Comparison of ENCODE assay signal across 8 cellular contexts in genomic region chr20:3777726-3778629, GRCh38. TPM values are rescaled to one million over a fixed set of nuclear protein-coding genes. Genes with fewer than 3 reads are reported as not detected.
A peak's percentile ranks its signal among the peaks of the same experiment; 100 is the strongest.
DNase-seq lines count a peak whose midpoint lies in the region; ATAC-seq and TF ChIP-seq lines count a peak whose summit lies in the region.

No MANE protein-coding gene starts in this region.

- TF ChIP-seq CTCF in omental fat pad (IDR thresholded peaks at IDR 0.05): peak in 1 of 3 donors; percentile 5

- H3K27me3 Mint-ChIP-seq in activated T-helper 17 cell treated with anti-CD3 and anti-CD28 coated beads, Interleukin-2, amount 50 U/mL, for 72 hours: no peaks in the 10 kb centered on the region

- ATAC-seq in activated T-helper 17 cell treated with anti-CD3 and anti-CD28 coated beads, Interleukin-2, amount 50 U/mL, for 72 hours (replicated peaks): peak; percentile 88
- ATAC-seq in omental fat pad (ENCODE audit: low FRiP score): peak; percentile 69
- ATAC-seq in GM19455 (IDR thresholded peaks at IDR 0.05; ENCODE audit: unreplicated experiment): no peak

- no peaks in the 10 kb centered on the region for H3K36me3 Mint-ChIP-seq in activated T-helper 17 cell treated with anti-CD3 and anti-CD28 coated beads, Interleukin-2, amount 50 U/mL, for 72 hours (ENCODE audit: low read depth)

- H3K27ac Mint-ChIP-seq in activated T-helper 17 cell treated with anti-CD3 and anti-CD28 coated beads, Interleukin-2, amount 50 U/mL, for 72 hours: peak overlapping the region; percentile 49

- peaks cover 16% of the 10 kb centered on the region for H3K4me1 Mint-ChIP-seq in activated T-helper 17 cell treated with anti-CD3 and anti-CD28 coated beads, Interleukin-2, amount 50 U/mL, for 72 hours

- H3K4me3 Mint-ChIP-seq in activated T-helper 17 cell treated with anti-CD3 and anti-CD28 coated beads, Interleukin-2, amount 50 U/mL, for 72 hours: peak overlapping the region; percentile 78

- no peaks in the 10 kb centered on the region for H3K9me3 Mint-ChIP-seq in activated T-helper 17 cell treated with anti-CD3 and anti-CD28 coated beads, Interleukin-2, amount 50 U/mL, for 72 hours

- peak; percentile 59 for DNase-seq in Daoy (ENCODE audit: low read depth)
- peak; percentile 53 for DNase-seq in NCI-H1694 (lab: John Stamatoyannopoulos, UW)
- DNase-seq in foreskin melanocyte: peak; percentile 68
- no peak for DNase-seq in omental fat pad (ENCODE audit: low spot score)
- DNase-seq in GDM1 (lab: John Stamatoyannopoulos, UW): no peak
- no peak for DNase-seq in medulla oblongata (ENCODE audit: extremely low spot score)

RNA-seq across cellular contexts. Expression of gene SPEF1, which starts 3.3 kb away (rescaled TPM):
- 0.51 TPM in 1 of 2 replicates, not detected in the other for total RNA-seq in Daoy (2014; rRNA removed; shearing (Covaris generic))
- under 1 TPM; 0.24 TPM for total RNA-seq in activated T-helper 17 cell treated with anti-CD3 and anti-CD28 coated beads, Interleukin-2, amount 50 U/mL, for 72 hours
- total RNA-seq in omental fat pad: under 1 TPM in 1 of 4 donors, not detected in 3; 0.56 TPM

RNA-seq across cellular contexts. Expression of gene CENPB, which starts 8.6 kb away (rescaled TPM):
- 91.3 and 94.1 TPM in 2 replicates for total RNA-seq in Daoy (2014; rRNA removed; shearing (Covaris generic))
- 10 to 100 TPM; 42.3 to 82.1 TPM for total RNA-seq in activated T-helper 17 cell treated with anti-CD3 and anti-CD28 coated beads, Interleukin-2, amount 50 U/mL, for 72 hours
- total RNA-seq in omental fat pad: 10 to 100 TPM; 52.2 to 98.4 (median 76.8) TPM

RNA-seq across cellular contexts. Expression of gene ADISSP, which starts 10.4 kb away (rescaled TPM):
- total RNA-seq in Daoy (2014; rRNA removed; shearing (Covaris generic)): 39.4 and 40.4 TPM in 2 replicates
- 10 to 100 TPM; 40.7 to 66.0 TPM for total RNA-seq in activated T-helper 17 cell treated with anti-CD3 and anti-CD28 coated beads, Interleukin-2, amount 50 U/mL, for 72 hours
- total RNA-seq in omental fat pad: 10 to 100 TPM; 19.7 to 32.3 (median 30.3) TPM

RNA-seq across cellular contexts. Expression of gene CDC25B, which starts 18.1 kb away (rescaled TPM):
- 39.7 and 43.3 TPM in 2 replicates for total RNA-seq in Daoy (2014; rRNA removed; shearing (Covaris generic))
- 100 to 1,000 TPM in 1 of 2 donors, 10 to 100 TPM in 1; 86.7 to 117 TPM for total RNA-seq in activated T-helper 17 cell treated with anti-CD3 and anti-CD28 coated beads, Interleukin-2, amount 50 U/mL, for 72 hours
- 10 to 100 TPM; 11.7 to 44.3 (median 25.6) TPM for total RNA-seq in omental fat pad

RNA-seq across cellular contexts. Expression of gene AP5S1, which starts 42.4 kb away (rescaled TPM):
- 14.1 and 14.9 TPM in 2 replicates for total RNA-seq in Daoy (2014; rRNA removed; shearing (Covaris generic))
- 10 to 100 TPM; 10.8 to 14.8 TPM for total RNA-seq in activated T-helper 17 cell treated with anti-CD3 and anti-CD28 coated beads, Interleukin-2, amount 50 U/mL, for 72 hours
- 10 to 100 TPM; 10.9 to 19.2 (median 11.4) TPM for total RNA-seq in omental fat pad

Comparison
In these comparisons a context has a peak if more than half of its experiments do, and no peak if none do; other contexts are left out.
1. DNase-seq: peak in Daoy (single experiment), NCI-H1694 (single experiment) and foreskin melanocyte (single experiment); none in omental fat pad (single experiment), GDM1 (single experiment) and medulla oblongata (single experiment).